Comparison of ENCODE assay signal across 20 cellular contexts in the genomic region with DNA sequence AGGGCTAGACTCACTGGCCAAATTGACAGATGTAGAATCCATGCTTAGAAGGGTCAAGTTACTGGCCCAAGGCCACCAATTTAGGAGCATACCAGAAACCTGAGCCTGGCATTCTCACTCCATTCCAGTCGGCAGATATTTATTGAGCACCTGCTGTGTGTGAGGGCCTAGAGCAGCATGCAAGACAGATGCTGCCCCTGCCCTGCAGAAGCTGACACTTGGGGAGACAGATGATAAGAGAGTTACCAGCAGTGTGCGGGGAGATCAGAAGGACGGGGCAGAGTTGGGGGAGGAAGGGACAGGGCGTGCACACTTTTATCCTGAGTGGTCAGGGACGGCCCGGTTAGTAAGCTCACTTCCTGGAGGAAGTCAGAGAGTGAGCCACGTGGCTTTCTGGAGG.
"Had no signal": no experiment of that assay in that cellular context is flagged by ENCODE, and none has a peak within 500 bp of the region (broad histone marks: within the 10 kb centered on the region; RNA-seq: fewer than 3 reads in every experiment).

No MANE protein-coding gene starts in this region.

- H3K9me3 ChIP-seq: tibial nerve, uterus had no signal

- H3K9me3 Mint-ChIP-seq: activated naive CD8-positive, alpha-beta T cell treated with anti-CD3 and anti-CD28 coated beads for 36 hours; activated T-helper 1 cell treated with anti-CD3 and anti-CD28 coated beads, Interleukin-12 subunit alpha, Interleukin-12 subunit beta, Interleukin-2, Interleukin-4 antibody, amounts not matched to agents 30 ng/mL and 10 ng/mL and 1 ng/mL, durations not matched to agents 14 hours and 24 hours and 36 hours; central memory CD8-positive, alpha-beta T cell; immature natural killer cell; nephron had no signal

- DNase-seq: activated CD4-positive, alpha-beta T cell treated with anti-CD3 and anti-CD28 coated beads, Interleukin-2, amount 50 U/mL, for 1 hour; activated CD4-positive, CD25-positive, alpha-beta regulatory T cell; activated naive CD8-positive, alpha-beta T cell treated with anti-CD3 and anti-CD28 coated beads for 36 hours; effector memory CD4-positive, alpha-beta T cell; foreskin keratinocyte; head of caudate nucleus; immature natural killer cell; nucleus accumbens; small intestine; stimulated activated CD4-positive, alpha-beta T cell treated with anti-CD3 and anti-CD28 coated beads, Interleukin-4, amount 100 ng/mL, for 24 hours; stimulated activated naive CD4-positive, alpha-beta T cell treated with Interleukin-2 at 50 U/mL for 16 hours; substantia nigra; T1000; uterus had no signal

- ATAC-seq: foreskin keratinocyte, right cardiac atrium had no signal

- H3K27ac Mint-ChIP-seq: activated naive CD8-positive, alpha-beta T cell treated with anti-CD3 and anti-CD28 coated beads for 36 hours; activated T-helper 1 cell treated with anti-CD3 and anti-CD28 coated beads, Interleukin-12 subunit alpha, Interleukin-12 subunit beta, Interleukin-2, Interleukin-4 antibody, amounts not matched to agents 30 ng/mL and 10 ng/mL and 1 ng/mL, durations not matched to agents 14 hours and 24 hours and 36 hours; immature natural killer cell; nephron had no signal

- H3K27me3 Mint-ChIP-seq: activated naive CD8-positive, alpha-beta T cell treated with anti-CD3 and anti-CD28 coated beads for 36 hours; central memory CD8-positive, alpha-beta T cell had no signal

- H3K27ac ChIP-seq: foreskin keratinocyte, tibial nerve, uterus had no signal

- H3K27me3 ChIP-seq: tibial nerve, uterus had no signal

- H3K4me3 ChIP-seq: tibial nerve, uterus had no signal

- H3K4me3 Mint-ChIP-seq: activated naive CD8-positive, alpha-beta T cell treated with anti-CD3 and anti-CD28 coated beads for 36 hours; activated T-helper 1 cell treated with anti-CD3 and anti-CD28 coated beads, Interleukin-12 subunit alpha, Interleukin-12 subunit beta, Interleukin-2, Interleukin-4 antibody, amounts not matched to agents 30 ng/mL and 10 ng/mL and 1 ng/mL, durations not matched to agents 14 hours and 24 hours and 36 hours; brain; central memory CD8-positive, alpha-beta T cell; immature natural killer cell; nephron had no signal

- FAIRE-seq: small intestine had no signal

- H3K36me3 Mint-ChIP-seq: activated naive CD8-positive, alpha-beta T cell treated with anti-CD3 and anti-CD28 coated beads for 36 hours; brain; immature natural killer cell had no signal

- H3K4me1 ChIP-seq: foreskin keratinocyte, uterus had no signal

- H3K4me1 Mint-ChIP-seq: activated naive CD8-positive, alpha-beta T cell treated with anti-CD3 and anti-CD28 coated beads for 36 hours; central memory CD8-positive, alpha-beta T cell; immature natural killer cell had no signal

- H3K36me3 ChIP-seq: tibial nerve, uterus had no signal
